Comparison of ENCODE assay signal across 8 cellular contexts in genomic region chr9:136438909-136439549, GRCh38. TPM values are rescaled to one million over a fixed set of nuclear protein-coding genes. Genes with fewer than 3 reads are reported as not detected.
DNase-seq lines count a peak whose midpoint lies in the region; ATAC-seq and TF ChIP-seq lines count a peak whose summit lies in the region.

No MANE protein-coding gene starts in this region.

- H3K4me2 ChIP-seq in BLaER1 treated with 17β-estradiol and CSF1 and Interleukin-3, amounts not matched to agents 10 nM and 100 nM: peak overlapping the region; percentile 87 to 100 (median 98)

- peaks cover 59 to 72% (median 69%) of the 10 kb centered on the region in 10 experiments for H3K4me1 ChIP-seq in BLaER1 treated with 17β-estradiol and CSF1 and Interleukin-3, amounts not matched to agents 10 nM and 100 nM
- peaks cover 14 to 60% (median 53%) of the 10 kb centered on the region in 4 donors for H3K4me1 ChIP-seq in liver (ENCODE audit: control insufficient read depth in 4 of 4, insufficient read depth in 4 of 4, low read length in 3 of 4)

- no peaks in the 10 kb centered on the region for H3K9me3 Mint-ChIP-seq in WTC11

- peaks cover 25 to 67% (median 47%) of the 10 kb centered on the region in 11 experiments for H3K36me3 ChIP-seq in BLaER1 treated with 17β-estradiol and CSF1 and Interleukin-3, amounts not matched to agents 10 nM and 100 nM
- peaks cover 8 to 24% (median 16%) of the 10 kb centered on the region in 4 donors for H3K36me3 ChIP-seq in liver (ENCODE audit: control insufficient read depth in 4 of 4, insufficient read depth in 3 of 4, low read depth in 1 of 4, low read length in 3 of 4)

- H3K27ac Mint-ChIP-seq in WTC11: no peak overlapping the region

- POLR2A ChIA-PET in WTC11 (lab: Charles Lee): interaction anchor here (0.7 kb wide), 1 partner anchor 76 kb away, joined by 3 read pairs; no protein-coding TSS in a partner anchor

- H3K9me3 ChIP-seq in BLaER1 treated with 17β-estradiol and CSF1 and Interleukin-3, amounts not matched to agents 10 nM and 100 nM (replicated peaks in 1 of 11): no peaks in the 10 kb centered on the region
- no peaks in the 10 kb centered on the region for H3K9me3 ChIP-seq in liver (ENCODE audit: control insufficient read depth in 4 of 4, low read length in 3 of 4)

- ATAC-seq in GM19351 (IDR thresholded peaks at IDR 0.05; ENCODE audit: unreplicated experiment) (peak; percentile 41), HG03469 (IDR thresholded peaks at IDR 0.05; ENCODE audit: unreplicated experiment) (peak; percentile 27), WTC11 (peak; percentile 21)

- TF ChIP-seq RAD21 in liver (IDR thresholded peaks at IDR 0.05): no peak

- H3K4me1 Mint-ChIP-seq in WTC11: peaks cover 15% of the 10 kb centered on the region

- no peak for TF ChIP-seq CTCF in WTC11 (IDR thresholded peaks at IDR 0.05)
- no peak for TF ChIP-seq CTCF in liver (IDR thresholded peaks at IDR 0.05; ENCODE audit: low read depth, low read length, missing input control)

- no peaks in the 10 kb centered on the region for H3K27me3 Mint-ChIP-seq in WTC11 (ENCODE audit: low read depth)

- peaks cover 75 to 97% (median 92%) of the 10 kb centered on the region in 11 experiments for H4K20me1 ChIP-seq in BLaER1 treated with 17β-estradiol and CSF1 and Interleukin-3, amounts not matched to agents 10 nM and 100 nM

- peak overlapping the region; percentile 83 to 97 (median 94) for H3K4me3 ChIP-seq in BLaER1 treated with 17β-estradiol and CSF1 and Interleukin-3, amounts not matched to agents 10 nM and 100 nM
- peak overlapping the region; percentile 56 to 78 (median 73) for H3K4me3 ChIP-seq in liver (ENCODE audit: low read depth in 1 of 3, low read length in 3 of 3)

- CTCF ChIA-PET in WTC11 (lab: Charles Lee): interaction anchor here (0.8 to 1.2 kb wide), 6 partner anchors 9 to 233 kb away, joined by 3 read pairs; no protein-coding TSS in a partner anchor

- peaks cover 21% of the 10 kb centered on the region for H3K36me3 Mint-ChIP-seq in WTC11

- DNase-seq in WTC11 (ENCODE audit: low spot score) (peak; percentile 38), NCI-H1105 treated with DMSO at 0.1 percent for 48 hours (lab: John Stamatoyannopoulos, UW) (no peak)
- peak; percentile 47 for DNase-seq in central memory CD4-positive, alpha-beta T cell
- peak; percentile 28 for DNase-seq in stimulated activated CD8-positive, alpha-beta memory T cell treated with anti-CD3 and anti-CD28 coated beads, Interleukin-12 subunit alpha, Interleukin-12 subunit beta, amount 100 ng/mL, for 1 hour (ENCODE audit: low read depth)

- H3K4me3 Mint-ChIP-seq in WTC11: peak overlapping the region; percentile 80

- under 1% methylated on average over 66 of the region's 66 CpGs for WGBS in liver

- peak overlapping the region; percentile 72 to 90 (median 85) for H3K27ac ChIP-seq in BLaER1 treated with 17β-estradiol and CSF1 and Interleukin-3, amounts not matched to agents 10 nM and 100 nM
- H3K27ac ChIP-seq in liver (ENCODE audit: low read depth in 1 of 2, low read length in 2 of 2): peak overlapping the region; percentile 44 to 56

- no peaks in the 10 kb centered on the region for H3K27me3 ChIP-seq in BLaER1 treated with 17β-estradiol and CSF1 and Interleukin-3, amounts not matched to agents 10 nM and 100 nM
- H3K27me3 ChIP-seq in liver (ENCODE audit: control insufficient read depth in 4 of 4, insufficient read depth in 4 of 4, low read length in 3 of 4): no peaks in the 10 kb centered on the region

- H3K9ac ChIP-seq in BLaER1 treated with 17β-estradiol and CSF1 and Interleukin-3, amounts not matched to agents 10 nM and 100 nM: peak overlapping the region; percentile 85 to 97 (median 90)
- peak overlapping the region; percentile 33 to 46 for H3K9ac ChIP-seq in liver (ENCODE audit: low read depth in 1 of 2, low read length in 2 of 2)

TF ChIP-seq in WTC11, 78 proteins besides CTCF, POLR2A, EP300 and RAD21:
- TF ChIP-seq, protein P1, sequence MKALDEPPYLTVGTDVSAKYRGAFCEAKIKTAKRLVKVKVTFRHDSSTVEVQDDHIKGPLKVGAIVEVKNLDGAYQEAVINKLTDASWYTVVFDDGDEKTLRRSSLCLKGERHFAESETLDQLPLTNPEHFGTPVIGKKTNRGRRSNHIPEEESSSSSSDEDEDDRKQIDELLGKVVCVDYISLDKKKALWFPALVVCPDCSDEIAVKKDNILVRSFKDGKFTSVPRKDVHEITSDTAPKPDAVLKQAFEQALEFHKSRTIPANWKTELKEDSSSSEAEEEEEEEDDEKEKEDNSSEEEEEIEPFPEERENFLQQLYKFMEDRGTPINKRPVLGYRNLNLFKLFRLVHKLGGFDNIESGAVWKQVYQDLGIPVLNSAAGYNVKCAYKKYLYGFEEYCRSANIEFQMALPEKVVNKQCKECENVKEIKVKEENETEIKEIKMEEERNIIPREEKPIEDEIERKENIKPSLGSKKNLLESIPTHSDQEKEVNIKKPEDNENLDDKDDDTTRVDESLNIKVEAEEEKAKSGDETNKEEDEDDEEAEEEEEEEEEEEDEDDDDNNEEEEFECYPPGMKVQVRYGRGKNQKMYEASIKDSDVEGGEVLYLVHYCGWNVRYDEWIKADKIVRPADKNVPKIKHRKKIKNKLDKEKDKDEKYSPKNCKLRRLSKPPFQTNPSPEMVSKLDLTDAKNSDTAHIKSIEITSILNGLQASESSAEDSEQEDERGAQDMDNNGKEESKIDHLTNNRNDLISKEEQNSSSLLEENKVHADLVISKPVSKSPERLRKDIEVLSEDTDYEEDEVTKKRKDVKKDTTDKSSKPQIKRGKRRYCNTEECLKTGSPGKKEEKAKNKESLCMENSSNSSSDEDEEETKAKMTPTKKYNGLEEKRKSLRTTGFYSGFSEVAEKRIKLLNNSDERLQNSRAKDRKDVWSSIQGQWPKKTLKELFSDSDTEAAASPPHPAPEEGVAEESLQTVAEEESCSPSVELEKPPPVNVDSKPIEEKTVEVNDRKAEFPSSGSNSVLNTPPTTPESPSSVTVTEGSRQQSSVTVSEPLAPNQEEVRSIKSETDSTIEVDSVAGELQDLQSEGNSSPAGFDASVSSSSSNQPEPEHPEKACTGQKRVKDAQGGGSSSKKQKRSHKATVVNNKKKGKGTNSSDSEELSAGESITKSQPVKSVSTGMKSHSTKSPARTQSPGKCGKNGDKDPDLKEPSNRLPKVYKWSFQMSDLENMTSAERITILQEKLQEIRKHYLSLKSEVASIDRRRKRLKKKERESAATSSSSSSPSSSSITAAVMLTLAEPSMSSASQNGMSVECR (CRISPR knock-in tag; IDR thresholded peaks at IDR 0.05; ENCODE audit: borderline replicate concordance): 0 out of 2 replicates have a peak, but pooled peaks have one; percentile 51
- TF ChIP-seq ZNF317 (CRISPR knock-in tag; IDR thresholded peaks at IDR 0.05; ENCODE audit: borderline replicate concordance, low read depth): no peak

TF ChIP-seq in liver, 16 proteins besides CTCF, POLR2A, EP300 and RAD21:
- no peak for TF ChIP-seq YY1 (IDR thresholded peaks at IDR 0.05)
- TF ChIP-seq RXRA (IDR thresholded peaks at IDR 0.05): no peak
- TF ChIP-seq SP1 (IDR thresholded peaks at IDR 0.05): no peak
- TF ChIP-seq, protein P2, sequence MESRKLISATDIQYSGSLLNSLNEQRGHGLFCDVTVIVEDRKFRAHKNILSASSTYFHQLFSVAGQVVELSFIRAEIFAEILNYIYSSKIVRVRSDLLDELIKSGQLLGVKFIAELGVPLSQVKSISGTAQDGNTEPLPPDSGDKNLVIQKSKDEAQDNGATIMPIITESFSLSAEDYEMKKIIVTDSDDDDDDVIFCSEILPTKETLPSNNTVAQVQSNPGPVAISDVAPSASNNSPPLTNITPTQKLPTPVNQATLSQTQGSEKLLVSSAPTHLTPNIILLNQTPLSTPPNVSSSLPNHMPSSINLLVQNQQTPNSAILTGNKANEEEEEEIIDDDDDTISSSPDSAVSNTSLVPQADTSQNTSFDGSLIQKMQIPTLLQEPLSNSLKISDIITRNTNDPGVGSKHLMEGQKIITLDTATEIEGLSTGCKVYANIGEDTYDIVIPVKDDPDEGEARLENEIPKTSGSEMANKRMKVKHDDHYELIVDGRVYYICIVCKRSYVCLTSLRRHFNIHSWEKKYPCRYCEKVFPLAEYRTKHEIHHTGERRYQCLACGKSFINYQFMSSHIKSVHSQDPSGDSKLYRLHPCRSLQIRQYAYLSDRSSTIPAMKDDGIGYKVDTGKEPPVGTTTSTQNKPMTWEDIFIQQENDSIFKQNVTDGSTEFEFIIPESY (IDR thresholded peaks at IDR 0.05): no peak
- TF ChIP-seq JUND (IDR thresholded peaks at IDR 0.05): no peak

RNA-seq across cellular contexts. Expression of gene INPP5E, which starts 0.6 kb away (rescaled TPM):
- total RNA-seq in WTC11 (2021) (23.6 to 25.5 TPM (median 24.0 TPM) in 3 replicates), liver (1 to 10 TPM; 3.1 to 3.3 TPM)
- 1 to 10 TPM; 1.0 to 2.7 TPM for polyA plus RNA-seq in liver

RNA-seq across cellular contexts. Expression of gene PMPCA, which starts 28.6 kb away (rescaled TPM):
- total RNA-seq in WTC11 (2021): 77.0 to 103 TPM (median 79.2 TPM) in 3 replicates
- 10 to 100 TPM; 27.0 to 39.5 TPM for total RNA-seq in liver
- 10 to 100 TPM; 43.7 to 75.6 TPM for polyA plus RNA-seq in liver

RNA-seq across cellular contexts. Expression of gene ENTR1, which starts 28.6 kb away (rescaled TPM):
- 102 to 140 TPM (median 103 TPM) in 3 replicates for total RNA-seq in WTC11 (2021)
- total RNA-seq in liver: 10 to 100 TPM; 11.0 to 25.6 TPM
- 10 to 100 TPM; 12.7 to 28.1 TPM for polyA plus RNA-seq in liver

RNA-seq across cellular contexts. Expression of gene SNAPC4, which starts 39.1 kb away (rescaled TPM):
- total RNA-seq in WTC11 (2021): 18.9 to 22.8 TPM (median 20.0 TPM) in 3 replicates
- total RNA-seq in liver: 1 to 10 TPM; 2.3 to 4.2 TPM
- polyA plus RNA-seq in liver: 1 to 10 TPM in 1 of 2 donors, under 1 TPM in 1; 0.75 to 3.9 TPM

RNA-seq across cellular contexts. Expression of gene SEC16A, which starts 43.8 kb away (rescaled TPM):
- total RNA-seq in WTC11 (2021): 52.1 to 70.9 TPM (median 52.3 TPM) in 3 replicates
- 10 to 100 TPM; 21.7 to 96.1 TPM for total RNA-seq in liver
- 10 to 100 TPM; 43.3 to 88.7 TPM for polyA plus RNA-seq in liver
